Comparison of ENCODE assay signal across 15 cellular contexts in genomic region chr11:103958475-103959215, GRCh38.
DNase-seq lines count a peak whose midpoint lies in the region; ATAC-seq and TF ChIP-seq lines count a peak whose summit lies in the region.
"Had no signal": no experiment of that assay in that cellular context is flagged by ENCODE, and none has a peak within 500 bp of the region (broad histone marks: within the 10 kb centered on the region; RNA-seq: fewer than 3 reads in every experiment).

No MANE protein-coding gene starts in this region.

- intact Hi-C loops in adrenal gland (cut with DNase I), result no loop called here

- ATAC-seq in GM18867 (IDR thresholded peaks at IDR 0.05; ENCODE audit: unreplicated experiment) (peak; percentile 69), GM21529 (IDR thresholded peaks at IDR 0.05; ENCODE audit: unreplicated experiment) (peak; percentile 41), HG03342 (IDR thresholded peaks at IDR 0.05; ENCODE audit: unreplicated experiment) (peak; percentile 31)
- no peak for ATAC-seq in activated T-helper 17 cell treated with anti-CD3 and anti-CD28 coated beads, Interleukin-2, amount 50 U/mL, for 72 hours (replicated peaks)

- peak overlapping the region; percentile 64 to 87 (median 82) for H3K27ac Mint-ChIP-seq in immature natural killer cell
- no peak overlapping the region for H3K27ac Mint-ChIP-seq in activated T-helper 17 cell treated with anti-CD3 and anti-CD28 coated beads, Interleukin-2, amount 50 U/mL, for 72 hours
- H3K27ac Mint-ChIP-seq: activated CD4-positive, alpha-beta T cell treated with anti-CD3 and anti-CD28 coated beads, Interleukin-2, amount 10 ng/mL, durations not matched to agents 24 days and 14 days; stimulated activated naive CD8-positive, alpha-beta T cell treated with anti-CD3 and anti-CD28 coated beads, Interleukin-15, Interleukin-2, amounts not matched to agents 100 ng/mL and 50 ng/mL, for 24 hours had no signal

- no peak for TF ChIP-seq POLR2A in adrenal gland (IDR thresholded peaks at IDR 0.05)

- H3K4me3 Mint-ChIP-seq in immature natural killer cell, result peak overlapping the region; percentile 59 to 75 (median 71)
- H3K4me3 Mint-ChIP-seq in activated T-helper 17 cell treated with anti-CD3 and anti-CD28 coated beads, Interleukin-2, amount 50 U/mL, for 72 hours, result no peak overlapping the region
- H3K4me3 Mint-ChIP-seq: activated CD4-positive, alpha-beta T cell treated with anti-CD3 and anti-CD28 coated beads, Interleukin-2, amount 10 ng/mL, durations not matched to agents 24 days and 14 days; stimulated activated naive CD8-positive, alpha-beta T cell treated with anti-CD3 and anti-CD28 coated beads, Interleukin-15, Interleukin-2, amounts not matched to agents 100 ng/mL and 50 ng/mL, for 24 hours had no signal

- no peaks in the 10 kb centered on the region for H3K27me3 ChIP-seq in adrenal gland

- TF ChIP-seq CTCF in GM20000 (IDR thresholded peaks at IDR 0.05; ENCODE audit: extremely low read depth, missing control alignments) (no peak), adrenal gland (IDR thresholded peaks at IDR 0.05) (no peak)

- peaks cover 0 to 10% of the 10 kb centered on the region in 2 donors for H3K4me1 ChIP-seq in adrenal gland (replicated peaks in 1 of 2)
- H3K4me1 ChIP-seq: prostate gland had no signal

- H3K4me3 ChIP-seq in adrenal gland, result no peak overlapping the region
- H3K4me3 ChIP-seq: prostate gland had no signal

- peaks cover 0 to 2% (median 0%) of the 10 kb centered on the region in 6 donors for H3K9me3 Mint-ChIP-seq in immature natural killer cell
- H3K9me3 Mint-ChIP-seq in activated T-helper 17 cell treated with anti-CD3 and anti-CD28 coated beads, Interleukin-2, amount 50 U/mL, for 72 hours, result no peaks in the 10 kb centered on the region
- H3K9me3 Mint-ChIP-seq: activated CD4-positive, alpha-beta T cell treated with anti-CD3 and anti-CD28 coated beads, Interleukin-2, amount 10 ng/mL, durations not matched to agents 24 days and 14 days; stimulated activated naive CD8-positive, alpha-beta T cell treated with anti-CD3 and anti-CD28 coated beads, Interleukin-15, Interleukin-2, amounts not matched to agents 100 ng/mL and 50 ng/mL, for 24 hours had no signal

- no peaks in the 10 kb centered on the region for H3K36me3 ChIP-seq in adrenal gland (replicated peaks in 1 of 2)
- H3K36me3 ChIP-seq: prostate gland had no signal

- DNase-seq in immature natural killer cell (peak; percentile 24 to 41 (median 35)), GM20000 (ENCODE audit: low spot score) (no peak), adrenal gland (no peak), SW 1271 (lab: John Stamatoyannopoulos, UW) (no peak)
- DNase-seq: activated CD4-positive, alpha-beta T cell treated with anti-CD3 and anti-CD28 coated beads, Interleukin-2, amount 10 ng/mL, durations not matched to agents 24 days and 14 days; activated effector memory CD4-positive, alpha-beta T cell treated with Interleukin-2 at 50 U/mL for 16 hours; caudate nucleus; NCI-H1930; stimulated activated CD4-positive, alpha-beta T cell treated with anti-CD3 and anti-CD28 coated beads, Interleukin-2, amount 100 ng/mL, for 48 hours had no signal

- H3K4me1 Mint-ChIP-seq in immature natural killer cell, result peaks cover 47 to 51% of the 10 kb centered on the region in 2 donors
- H3K4me1 Mint-ChIP-seq in activated T-helper 17 cell treated with anti-CD3 and anti-CD28 coated beads, Interleukin-2, amount 50 U/mL, for 72 hours, result no peaks in the 10 kb centered on the region

- no peaks in the 10 kb centered on the region for H3K9me3 ChIP-seq in adrenal gland (replicated peaks in 1 of 3)
- H3K9me3 ChIP-seq: prostate gland had no signal

- peaks cover 0 to 3% (median 0%) of the 10 kb centered on the region in 3 donors for H3K27me3 Mint-ChIP-seq in immature natural killer cell (ENCODE audit: low read depth in 3 of 3)
- no peaks in the 10 kb centered on the region for H3K27me3 Mint-ChIP-seq in activated T-helper 17 cell treated with anti-CD3 and anti-CD28 coated beads, Interleukin-2, amount 50 U/mL, for 72 hours
- H3K27me3 Mint-ChIP-seq: activated CD4-positive, alpha-beta T cell treated with anti-CD3 and anti-CD28 coated beads, Interleukin-2, amount 10 ng/mL, durations not matched to agents 24 days and 14 days; stimulated activated naive CD8-positive, alpha-beta T cell treated with anti-CD3 and anti-CD28 coated beads, Interleukin-15, Interleukin-2, amounts not matched to agents 100 ng/mL and 50 ng/mL, for 24 hours had no signal

- no peak overlapping the region for H3K27ac ChIP-seq in adrenal gland
- H3K27ac ChIP-seq: prostate gland had no signal

- peaks cover 9 to 13% (median 11%) of the 10 kb centered on the region in 3 donors for H3K36me3 Mint-ChIP-seq in immature natural killer cell
- H3K36me3 Mint-ChIP-seq in activated T-helper 17 cell treated with anti-CD3 and anti-CD28 coated beads, Interleukin-2, amount 50 U/mL, for 72 hours (ENCODE audit: low read depth), result no peaks in the 10 kb centered on the region

- WGBS in adrenal gland, 4 donors, result 91 to 95% (median 93%) methylated on average over 5 of the region's 5 CpGs

Comparison
In these comparisons a context has a peak if more than half of its experiments do, and no peak if none do; other contexts are left out.
1. DNase-seq: peak in immature natural killer cell (3 of 3); none in GM20000 (single experiment), adrenal gland (0 of 7) and SW 1271 (0 of 2).